ENCODE assay signal across 8 cellular contexts in genomic region chr19:54136086-54136863, GRCh38. TPM values are rescaled to one million over a fixed set of nuclear protein-coding genes. Genes with fewer than 3 reads are reported as not detected.
A peak's percentile ranks its signal among the peaks of the same experiment; 100 is the strongest.
DNase-seq lines count a peak whose midpoint lies in the region; ATAC-seq and TF ChIP-seq lines count a peak whose summit lies in the region.

No MANE protein-coding gene starts in this region.

- peak overlapping the region; percentile 82 for H3K27ac Mint-ChIP-seq in T-helper 17 cell

- H3K9me3 ChIP-seq in heart right ventricle (no peaks in the 10 kb centered on the region), T-helper 17 cell (ENCODE audit: control insufficient read depth, low read length, poor library complexity, severe bottlenecking) (no peaks in the 10 kb centered on the region), gastrocnemius medialis (no peaks in the 10 kb centered on the region)

- ATAC-seq in heart right ventricle = no peak
- no peak for ATAC-seq in left ventricle myocardium superior
- no peak for ATAC-seq in T-helper 17 cell
- peak; percentile 1 to 3 for ATAC-seq in gastrocnemius medialis

- H3K27ac ChIP-seq in heart right ventricle = peak overlapping the region in 9 of 10 donors; percentile 28 to 76 (median 61)
- H3K27ac ChIP-seq in gastrocnemius medialis = peak overlapping the region; percentile 70 to 82 (median 72)

- intact Hi-C loops in heart right ventricle (cut with DNase I) = loop anchor here in 1 of 10 donors (2.0 kb wide), 1 partner anchor 21 kb away; the partner anchor contains the start of genes PRPF31 and TFPT
- intact Hi-C loops in left ventricle myocardium superior (cut with micrococcal nuclease) = no loop called here
- intact Hi-C loops in gastrocnemius medialis (cut with DNase I; ENCODE audit: low total_unique reads) = no loop called here

- DNase-seq in heart right ventricle (no peak), left ventricle myocardium superior (no peak), T-helper 17 cell (no peak), fibroblast of villous mesenchyme (ENCODE audit: low read depth) (no peak), gastrocnemius medialis (no peak), NCI-H2029 (lab: John Stamatoyannopoulos, UW) (no peak)
- no peak for DNase-seq in stimulated activated CD4-positive, alpha-beta T cell treated with anti-CD3 and anti-CD28 coated beads, Interleukin-2, amount 100 ng/mL, for 48 hours
- no peak for DNase-seq in activated CD8-positive, alpha-beta memory T cell treated with anti-CD3 and anti-CD28 coated beads, Interleukin-2, amount 50 U/mL, for 48 hours

- H3K4me1 Mint-ChIP-seq in T-helper 17 cell = peaks cover 25% of the 10 kb centered on the region

- in situ Hi-C loops in gastrocnemius medialis (cut with MboI; ENCODE audit: low sequenced_read_pairs in 4 of 4) = no loop called here

- peak overlapping the region; percentile 95 for H3K4me3 Mint-ChIP-seq in T-helper 17 cell

- H3K4me3 ChIP-seq in heart right ventricle = peak overlapping the region; percentile 7 to 69 (median 58)
- H3K4me3 ChIP-seq in fibroblast of villous mesenchyme (ENCODE audit: low read depth, low read length) = peak overlapping the region; percentile 74
- H3K4me3 ChIP-seq in gastrocnemius medialis = peak overlapping the region; percentile 46 to 58 (median 54)

- WGBS in heart right ventricle, 2 donors = 4% methylated on average over 30 of the region's 30 CpGs

- no peak for TF ChIP-seq POLR2A in gastrocnemius medialis (IDR thresholded peaks at IDR 0.05)

- TF ChIP-seq CTCF in heart right ventricle (IDR thresholded peaks at IDR 0.05) = no peak
- no peak for TF ChIP-seq CTCF in fibroblast of villous mesenchyme (IDR thresholded peaks at IDR 0.05; ENCODE audit: insufficient read depth, low read depth, low read length)
- TF ChIP-seq CTCF in gastrocnemius medialis (IDR thresholded peaks at IDR 0.05 in 4 of 5, conservative IDR thresholded peaks at IDR 0.05 in 1 of 5) = no peak

- H3K36me3 Mint-ChIP-seq in T-helper 17 cell (ENCODE audit: low read depth) = no peaks in the 10 kb centered on the region

- H3K27me3 Mint-ChIP-seq in T-helper 17 cell = no peaks in the 10 kb centered on the region

- H3K27me3 ChIP-seq in heart right ventricle = peaks cover 0 to 6% (median 0%) of the 10 kb centered on the region in 7 donors
- H3K27me3 ChIP-seq in gastrocnemius medialis = no peaks in the 10 kb centered on the region

- H3K36me3 ChIP-seq in heart right ventricle (peaks cover 0 to 35% (median 0%) of the 10 kb centered on the region in 9 donors), gastrocnemius medialis (peaks cover 0 to 9% of the 10 kb centered on the region in 2 donors)

- H3K4me1 ChIP-seq in heart right ventricle (peaks cover 16 to 45% (median 38%) of the 10 kb centered on the region in 9 donors), gastrocnemius medialis (peaks cover 29 to 44% of the 10 kb centered on the region in 2 donors)

RNA-seq across cellular contexts. Expression of gene CNOT3, which starts 1.3 kb away (rescaled TPM):
- 10 to 100 TPM; 16.0 to 25.9 (median 20.9) TPM for total RNA-seq in heart right ventricle
- 10 to 100 TPM; 14.5 to 27.8 TPM for polyA plus RNA-seq in heart right ventricle
- 23.2 TPM for total RNA-seq in left ventricle myocardium superior
- 10 to 100 TPM; 44.5 to 45.4 TPM for total RNA-seq in T-helper 17 cell
- total RNA-seq in fibroblast of villous mesenchyme = 7.3 and 7.7 TPM in 2 replicates
- total RNA-seq in gastrocnemius medialis = 10 to 100 TPM in 2 of 4 donors, 1 to 10 TPM in 2; 5.1 to 14.0 (median 10.2) TPM

RNA-seq across cellular contexts. Expression of gene PRPF31, which starts 20.7 kb away (rescaled TPM):
- 10 to 100 TPM; 35.9 to 46.4 (median 43.0) TPM for total RNA-seq in heart right ventricle
- 10 to 100 TPM; 52.1 to 52.8 TPM for polyA plus RNA-seq in heart right ventricle
- 43.2 TPM for total RNA-seq in left ventricle myocardium superior
- total RNA-seq in T-helper 17 cell = 10 to 100 TPM; 49.4 to 56.8 TPM
- 39.6 and 41.5 TPM in 2 replicates for total RNA-seq in fibroblast of villous mesenchyme
- 10 to 100 TPM; 26.6 to 39.4 (median 37.2) TPM for total RNA-seq in gastrocnemius medialis

RNA-seq across cellular contexts. Expression of gene TFPT, which starts 20.8 kb away (rescaled TPM):
- 10 to 100 TPM; 11.0 to 16.8 (median 12.9) TPM for total RNA-seq in heart right ventricle
- 10 to 100 TPM; 26.0 to 33.8 TPM for polyA plus RNA-seq in heart right ventricle
- 14.3 TPM for total RNA-seq in left ventricle myocardium superior
- 10 to 100 TPM; 14.9 TPM for total RNA-seq in T-helper 17 cell
- 17.7 and 20.9 TPM in 2 replicates for total RNA-seq in fibroblast of villous mesenchyme
- total RNA-seq in gastrocnemius medialis = 10 to 100 TPM in 3 of 4 donors, 1 to 10 TPM in 1; 7.5 to 18.1 (median 17.5) TPM

RNA-seq across cellular contexts. Expression of gene LENG1, which starts 23.2 kb away (rescaled TPM):
- total RNA-seq in heart right ventricle (1 to 10 TPM; 5.4 to 8.4 (median 6.9) TPM), left ventricle myocardium superior (5.9 TPM), T-helper 17 cell (1 to 10 TPM; 8.0 to 9.0 TPM), fibroblast of villous mesenchyme (4.7 and 4.8 TPM in 2 replicates), gastrocnemius medialis (10 to 100 TPM in 3 of 4 donors, 1 to 10 TPM in 1; 6.5 to 14.2 (median 11.9) TPM)
- polyA plus RNA-seq in heart right ventricle = 10 to 100 TPM; 14.6 to 16.9 TPM

RNA-seq across cellular contexts. Expression of gene NDUFA3, which starts 33.6 kb away (rescaled TPM):
- total RNA-seq in heart right ventricle (100 to 1,000 TPM; 239 to 518 (median 360) TPM), left ventricle myocardium superior (589 TPM), T-helper 17 cell (10 to 100 TPM; 49.9 to 54.6 TPM), fibroblast of villous mesenchyme (10.4 and 11.3 TPM in 2 replicates), gastrocnemius medialis (10 to 100 TPM; 29.5 to 84.9 (median 60.6) TPM)
- 1,000 to 10,000 TPM in 1 of 2 donors, 100 to 1,000 TPM in 1; 335 to 3,395 TPM for polyA plus RNA-seq in heart right ventricle

Comparison
In these comparisons a context has a peak if more than half of its experiments do, and no peak if none do; other contexts are left out.
1. ATAC-seq: peak in gastrocnemius medialis (2 of 2); none in heart right ventricle (0 of 8), left ventricle myocardium superior (single experiment) and T-helper 17 cell (single experiment).
2. Peak in every context shown above with its lines, with median percentiles within 50 percentile points of each other: H3K4me3 ChIP-seq.